ENCODE assay signal across 1 cellular context in genomic region chr3:129507181-129507831, GRCh38.
TF ChIP-seq lines count a peak whose summit lies in the region.

No MANE protein-coding gene starts in this region.

TF ChIP-seq in endothelial cell of umbilical vein, 7 proteins besides CTCF, POLR2A, EP300 and RAD21:
- no peak for TF ChIP-seq MYC (IDR thresholded peaks at IDR 0.05; ENCODE audit: low read depth, low read length)
- no peak for TF ChIP-seq MAX (IDR thresholded peaks at IDR 0.05; ENCODE audit: insufficient read depth, insufficient read length)
- no peak for TF ChIP-seq GATA2 (IDR thresholded peaks at IDR 0.05; ENCODE audit: insufficient read depth, insufficient read length, low read depth, low read length)
- no peak for TF ChIP-seq EZH2 (IDR thresholded peaks at IDR 0.05; ENCODE audit: borderline replicate concordance, low read depth, low read length, severe bottlenecking)
- no peak for TF ChIP-seq FOS (IDR thresholded peaks at IDR 0.05; ENCODE audit: borderline replicate concordance, insufficient read depth, low read length)
- TF ChIP-seq POLR2AphosphoS5 (IDR thresholded peaks at IDR 0.05; ENCODE audit: insufficient read depth, low read depth, low read length), result no peak
- TF ChIP-seq JUN (IDR thresholded peaks at IDR 0.05; ENCODE audit: borderline replicate concordance, insufficient read depth, insufficient read length, low read depth), result no peak
